Comparison of ENCODE assay signal across 1 cellular context in the genomic region with DNA sequence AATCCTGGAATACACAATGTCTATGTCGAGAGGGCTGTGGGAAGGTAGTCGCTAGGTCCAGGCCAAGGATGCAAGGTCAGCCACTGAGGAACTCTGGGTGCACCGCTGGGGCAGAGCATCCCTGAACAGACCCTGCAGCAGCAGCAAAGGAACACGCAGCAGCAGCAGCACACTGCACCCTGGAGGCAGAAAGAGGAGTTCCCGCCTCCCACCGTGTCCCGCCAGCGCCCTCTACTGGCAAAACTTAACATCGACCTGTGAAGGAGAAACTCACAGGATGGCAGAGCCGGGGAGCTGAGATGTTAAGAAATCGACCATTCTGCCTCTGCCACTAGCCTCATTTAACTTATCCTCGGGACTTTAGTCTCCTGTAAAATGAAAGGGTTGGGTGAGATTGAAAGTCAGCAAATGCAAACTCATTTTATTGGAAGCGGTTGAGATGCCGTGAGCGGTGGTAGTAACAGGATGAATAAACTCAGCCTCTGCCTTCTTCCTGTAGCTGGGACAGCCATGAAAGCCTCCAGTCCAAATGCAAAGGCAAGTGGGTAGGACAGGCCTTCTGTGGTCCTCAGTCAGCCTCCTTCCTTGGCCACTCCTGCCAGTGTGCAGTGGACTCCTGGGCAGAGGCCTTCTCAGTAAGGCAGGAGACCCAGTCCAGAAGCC.
TF ChIP-seq lines count a peak whose summit lies in the region.

No MANE protein-coding gene starts in this region.

TF ChIP-seq in HepG2, 621 proteins besides CTCF, POLR2A, EP300 and RAD21 (continued from another document):
- TF ChIP-seq STAG1 (CRISPR knock-in tag; IDR thresholded peaks at IDR 0.05) (peak; percentile 76), ZFP41 (CRISPR knock-in tag; IDR thresholded peaks at IDR 0.05; ENCODE audit: borderline replicate concordance) (no peak), KDM2A (CRISPR knock-in tag; IDR thresholded peaks at IDR 0.05; ENCODE audit: borderline replicate concordance, low read depth) (peak; percentile 55; the same call in 1 of the 2 replicates), KDM5B (CRISPR knock-in tag; IDR thresholded peaks at IDR 0.05; ENCODE audit: borderline replicate concordance) (peak; percentile 36; the same call in 1 of the 2 replicates), CHD4 (IDR thresholded peaks at IDR 0.05; ENCODE audit: borderline replicate concordance, low read length) (0 out of 2 replicates have a peak, but pooled peaks have one; percentile 49), CBX1 (IDR thresholded peaks at IDR 0.05; ENCODE audit: low read depth) (peak; percentile 62)
- TF ChIP-seq, protein P1, sequence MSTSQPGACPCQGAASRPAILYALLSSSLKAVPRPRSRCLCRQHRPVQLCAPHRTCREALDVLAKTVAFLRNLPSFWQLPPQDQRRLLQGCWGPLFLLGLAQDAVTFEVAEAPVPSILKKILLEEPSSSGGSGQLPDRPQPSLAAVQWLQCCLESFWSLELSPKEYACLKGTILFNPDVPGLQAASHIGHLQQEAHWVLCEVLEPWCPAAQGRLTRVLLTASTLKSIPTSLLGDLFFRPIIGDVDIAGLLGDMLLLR (CRISPR knock-in tag; IDR thresholded peaks at IDR 0.05) = no peak
- TF ChIP-seq, protein P2, sequence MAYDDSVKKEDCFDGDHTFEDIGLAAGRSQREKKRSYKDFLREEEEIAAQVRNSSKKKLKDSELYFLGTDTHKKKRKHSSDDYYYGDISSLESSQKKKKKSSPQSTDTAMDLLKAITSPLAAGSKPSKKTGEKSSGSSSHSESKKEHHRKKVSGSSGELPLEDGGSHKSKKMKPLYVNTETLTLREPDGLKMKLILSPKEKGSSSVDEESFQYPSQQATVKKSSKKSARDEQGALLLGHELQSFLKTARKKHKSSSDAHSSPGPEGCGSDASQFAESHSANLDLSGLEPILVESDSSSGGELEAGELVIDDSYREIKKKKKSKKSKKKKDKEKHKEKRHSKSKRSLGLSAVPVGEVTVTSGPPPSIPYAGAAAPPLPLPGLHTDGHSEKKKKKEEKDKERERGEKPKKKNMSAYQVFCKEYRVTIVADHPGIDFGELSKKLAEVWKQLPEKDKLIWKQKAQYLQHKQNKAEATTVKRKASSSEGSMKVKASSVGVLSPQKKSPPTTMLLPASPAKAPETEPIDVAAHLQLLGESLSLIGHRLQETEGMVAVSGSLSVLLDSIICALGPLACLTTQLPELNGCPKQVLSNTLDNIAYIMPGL (CRISPR knock-in tag; IDR thresholded peaks at IDR 0.05; ENCODE audit: borderline replicate concordance in 1 of 2, low read depth in 1 of 2) = peak in 1 of 2 experiments; percentile 82; a peak in 2 of 4 replicates
- TF ChIP-seq, protein P3, sequence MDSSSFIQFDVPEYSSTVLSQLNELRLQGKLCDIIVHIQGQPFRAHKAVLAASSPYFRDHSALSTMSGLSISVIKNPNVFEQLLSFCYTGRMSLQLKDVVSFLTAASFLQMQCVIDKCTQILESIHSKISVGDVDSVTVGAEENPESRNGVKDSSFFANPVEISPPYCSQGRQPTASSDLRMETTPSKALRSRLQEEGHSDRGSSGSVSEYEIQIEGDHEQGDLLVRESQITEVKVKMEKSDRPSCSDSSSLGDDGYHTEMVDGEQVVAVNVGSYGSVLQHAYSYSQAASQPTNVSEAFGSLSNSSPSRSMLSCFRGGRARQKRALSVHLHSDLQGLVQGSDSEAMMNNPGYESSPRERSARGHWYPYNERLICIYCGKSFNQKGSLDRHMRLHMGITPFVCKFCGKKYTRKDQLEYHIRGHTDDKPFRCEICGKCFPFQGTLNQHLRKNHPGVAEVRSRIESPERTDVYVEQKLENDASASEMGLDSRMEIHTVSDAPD (CRISPR knock-in tag; IDR thresholded peaks at IDR 0.05) = no peak
- TF ChIP-seq, protein P4, sequence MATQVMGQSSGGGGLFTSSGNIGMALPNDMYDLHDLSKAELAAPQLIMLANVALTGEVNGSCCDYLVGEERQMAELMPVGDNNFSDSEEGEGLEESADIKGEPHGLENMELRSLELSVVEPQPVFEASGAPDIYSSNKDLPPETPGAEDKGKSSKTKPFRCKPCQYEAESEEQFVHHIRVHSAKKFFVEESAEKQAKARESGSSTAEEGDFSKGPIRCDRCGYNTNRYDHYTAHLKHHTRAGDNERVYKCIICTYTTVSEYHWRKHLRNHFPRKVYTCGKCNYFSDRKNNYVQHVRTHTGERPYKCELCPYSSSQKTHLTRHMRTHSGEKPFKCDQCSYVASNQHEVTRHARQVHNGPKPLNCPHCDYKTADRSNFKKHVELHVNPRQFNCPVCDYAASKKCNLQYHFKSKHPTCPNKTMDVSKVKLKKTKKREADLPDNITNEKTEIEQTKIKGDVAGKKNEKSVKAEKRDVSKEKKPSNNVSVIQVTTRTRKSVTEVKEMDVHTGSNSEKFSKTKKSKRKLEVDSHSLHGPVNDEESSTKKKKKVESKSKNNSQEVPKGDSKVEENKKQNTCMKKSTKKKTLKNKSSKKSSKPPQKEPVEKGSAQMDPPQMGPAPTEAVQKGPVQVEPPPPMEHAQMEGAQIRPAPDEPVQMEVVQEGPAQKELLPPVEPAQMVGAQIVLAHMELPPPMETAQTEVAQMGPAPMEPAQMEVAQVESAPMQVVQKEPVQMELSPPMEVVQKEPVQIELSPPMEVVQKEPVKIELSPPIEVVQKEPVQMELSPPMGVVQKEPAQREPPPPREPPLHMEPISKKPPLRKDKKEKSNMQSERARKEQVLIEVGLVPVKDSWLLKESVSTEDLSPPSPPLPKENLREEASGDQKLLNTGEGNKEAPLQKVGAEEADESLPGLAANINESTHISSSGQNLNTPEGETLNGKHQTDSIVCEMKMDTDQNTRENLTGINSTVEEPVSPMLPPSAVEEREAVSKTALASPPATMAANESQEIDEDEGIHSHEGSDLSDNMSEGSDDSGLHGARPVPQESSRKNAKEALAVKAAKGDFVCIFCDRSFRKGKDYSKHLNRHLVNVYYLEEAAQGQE (IDR thresholded peaks at IDR 0.05; ENCODE audit: borderline replicate concordance in 1 of 2, low read depth in 1 of 2, low read length in 2 of 2) = no peak
- TF ChIP-seq, protein P5, sequence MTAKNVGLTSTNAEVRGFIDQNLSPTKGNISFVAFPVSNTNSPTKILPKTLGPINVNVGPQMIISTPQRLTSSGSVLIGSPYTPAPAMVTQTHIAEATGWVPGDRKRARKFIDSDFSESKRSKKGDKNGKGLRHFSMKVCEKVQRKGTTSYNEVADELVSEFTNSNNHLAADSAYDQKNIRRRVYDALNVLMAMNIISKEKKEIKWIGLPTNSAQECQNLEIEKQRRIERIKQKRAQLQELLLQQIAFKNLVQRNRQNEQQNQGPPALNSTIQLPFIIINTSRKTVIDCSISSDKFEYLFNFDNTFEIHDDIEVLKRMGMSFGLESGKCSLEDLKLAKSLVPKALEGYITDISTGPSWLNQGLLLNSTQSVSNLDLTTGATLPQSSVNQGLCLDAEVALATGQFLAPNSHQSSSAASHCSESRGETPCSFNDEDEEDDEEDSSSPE (CRISPR knock-in tag; IDR thresholded peaks at IDR 0.05) = peak; percentile 51; the same call in 1 of the 2 replicates
- TF ChIP-seq, protein P6, sequence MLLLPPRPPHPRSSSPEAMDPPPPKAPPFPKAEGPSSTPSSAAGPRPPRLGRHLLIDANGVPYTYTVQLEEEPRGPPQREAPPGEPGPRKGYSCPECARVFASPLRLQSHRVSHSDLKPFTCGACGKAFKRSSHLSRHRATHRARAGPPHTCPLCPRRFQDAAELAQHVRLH (CRISPR knock-in tag; IDR thresholded peaks at IDR 0.05; ENCODE audit: borderline replicate concordance, low read depth) = peak; percentile 70; the same call in 1 of the 2 replicates
